Comparison of ENCODE assay signal across 8 cellular contexts in the genomic region with DNA sequence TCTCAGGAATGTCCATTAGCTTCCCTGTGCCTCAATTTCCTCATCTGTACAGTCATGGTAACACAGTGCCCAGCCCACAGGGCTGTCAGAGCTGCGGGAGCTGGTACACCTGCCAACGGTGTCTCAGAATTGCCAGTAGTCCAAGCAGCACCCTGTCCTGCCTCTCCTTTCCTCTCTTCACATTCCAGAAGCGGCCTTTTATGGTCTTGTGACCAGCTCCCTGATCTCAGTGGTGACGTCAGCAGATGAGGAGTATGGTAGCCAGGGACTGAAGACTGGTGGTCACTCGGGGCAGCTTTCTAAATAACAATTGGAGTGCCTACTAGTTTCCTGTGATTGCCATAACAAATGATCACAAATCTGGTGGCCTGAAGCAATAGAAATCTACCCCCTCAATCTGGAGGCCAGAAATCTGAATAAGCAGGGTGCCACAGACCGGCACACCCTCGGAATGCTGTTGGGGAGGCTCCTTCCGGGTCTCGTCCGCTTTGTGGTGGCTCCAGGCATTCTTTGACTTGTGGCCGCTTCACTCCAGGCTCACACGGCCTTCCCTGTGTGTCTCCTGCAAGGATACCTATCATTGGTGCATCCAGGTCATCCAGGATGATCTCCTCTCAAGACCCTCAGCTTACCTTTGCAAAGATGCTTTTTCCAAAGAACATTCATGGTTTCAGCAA. TPM values are rescaled to one million over a fixed set of nuclear protein-coding genes. Genes with fewer than 3 reads are reported as not detected.
A peak's percentile ranks its signal among the peaks of the same experiment; 100 is the strongest.
DNase-seq lines count a peak whose midpoint lies in the region; ATAC-seq and TF ChIP-seq lines count a peak whose summit lies in the region.

No MANE protein-coding gene starts in this region.

- in situ Hi-C loops in GM18951 (cut with MboI; ENCODE audit: low sequenced_read_pairs, unreplicated experiment): no loop called here

- peak overlapping the region; percentile 3 for H3K4ac ChIP-seq in trophoblast cell (ENCODE audit: low read depth, low read length)

- H2BK12ac ChIP-seq in trophoblast cell (ENCODE audit: low read length): no peak overlapping the region

- H3K27ac ChIP-seq in trophoblast cell (ENCODE audit: low read depth, low read length): no peak overlapping the region

- H4K91ac ChIP-seq in trophoblast cell (ENCODE audit: low read depth, low read length): no peak overlapping the region

- no peak overlapping the region for H3K23ac ChIP-seq in trophoblast cell (ENCODE audit: low read length)

- no peak overlapping the region for H4K8ac ChIP-seq in trophoblast cell (ENCODE audit: low read depth, low read length)

- no peak for TF ChIP-seq CTCF in epithelial cell of esophagus (IDR thresholded peaks at IDR 0.05; ENCODE audit: insufficient read depth, low read depth, low read length, missing control alignments)

- H3K79me1 ChIP-seq in trophoblast cell (ENCODE audit: low read length): peaks cover 11% of the 10 kb centered on the region

- H3K36me3 ChIP-seq in trophoblast cell (ENCODE audit: control insufficient read depth in 1 of 2, insufficient read depth in 2 of 2, low read length in 2 of 2): peaks cover 29 to 37% of the 10 kb centered on the region in 2 experiments

- TF ChIP-seq POLR2A in GM18951 (IDR thresholded peaks at IDR 0.05; ENCODE audit: extremely low read depth, insufficient read depth, insufficient read length) (peak; percentile 14), Raji (IDR thresholded peaks at IDR 0.05; ENCODE audit: insufficient read depth, low read depth, low read length) (0 out of 2 replicates have a peak, but pooled peaks have one; percentile 22), erythroblast (IDR thresholded peaks at IDR 0.05; ENCODE audit: low read length) (no peak)

- H2BK5ac ChIP-seq in trophoblast cell (ENCODE audit: low read depth, low read length, poor library complexity): no peak overlapping the region

- ATAC-seq in HG02798 (IDR thresholded peaks at IDR 0.05; ENCODE audit: poor library complexity, unreplicated experiment): no peak
- ATAC-seq in HG03565 (IDR thresholded peaks at IDR 0.05; ENCODE audit: unreplicated experiment): no peak

- H3K79me2 ChIP-seq in trophoblast cell (ENCODE audit: control insufficient read depth, insufficient read depth, low read length, poor library complexity): peaks cover 10% of the 10 kb centered on the region

- H3K27me3 ChIP-seq in trophoblast cell (ENCODE audit: insufficient read depth, low read length): no peaks in the 10 kb centered on the region

- no peak overlapping the region for H3K14ac ChIP-seq in trophoblast cell (ENCODE audit: low read length)

- peak overlapping the region; percentile 61 for H3K4me3 ChIP-seq in epithelial cell of esophagus (ENCODE audit: low read length)
- no peak overlapping the region for H3K4me3 ChIP-seq in trophoblast cell (ENCODE audit: low read depth, low read length)

- DNase-seq in epithelial cell of esophagus (ENCODE audit: low read depth): no peak
- no peak for DNase-seq in trophoblast cell
- no peak for DNase-seq in erythroblast (lab: John Stamatoyannopoulos, UW)
- DNase-seq in H4 (ENCODE audit: low spot score): no peak

- H3K9ac ChIP-seq in trophoblast cell (ENCODE audit: low read length): peak overlapping the region; percentile 36

- H3K4me1 ChIP-seq in trophoblast cell (ENCODE audit: control insufficient read depth in 1 of 2, insufficient read depth in 2 of 2, low read length in 2 of 2): peaks cover 7 to 15% of the 10 kb centered on the region in 2 experiments

- no peak overlapping the region for H2AFZ ChIP-seq in trophoblast cell (ENCODE audit: insufficient read depth, low read length, poor library complexity)

- H4K12ac ChIP-seq in trophoblast cell (ENCODE audit: low read depth, low read length): no peak overlapping the region

- H3K9me3 ChIP-seq in trophoblast cell (ENCODE audit: insufficient read depth, low read depth, low read length): peaks cover 2% of the 10 kb centered on the region

- no peak overlapping the region for H3K4me2 ChIP-seq in trophoblast cell (ENCODE audit: low read length)

- no CpG with 5 or more reads among the region's 12 CpGs for WGBS in trophoblast cell (ENCODE audit: extremely low coverage, insufficient coverage, insufficient read length)

- H2BK120ac ChIP-seq in trophoblast cell (ENCODE audit: insufficient read depth, low read length, poor library complexity): no peak overlapping the region

- H2AK5ac ChIP-seq in trophoblast cell (ENCODE audit: low read length): no peak overlapping the region

- H3K18ac ChIP-seq in trophoblast cell (ENCODE audit: low read length): peak overlapping the region; percentile 7

RNA-seq across cellular contexts. Expression of a gene that starts 2.1 kb away (rescaled TPM):
- polyA plus RNA-seq in trophoblast cell (2013): 20.0 and 20.1 TPM in 2 replicates
- total RNA-seq in H4 (2014; rRNA removed; shearing (Covaris generic)): 23.2 and 35.2 TPM in 2 replicates
